In the genomic region with DNA sequence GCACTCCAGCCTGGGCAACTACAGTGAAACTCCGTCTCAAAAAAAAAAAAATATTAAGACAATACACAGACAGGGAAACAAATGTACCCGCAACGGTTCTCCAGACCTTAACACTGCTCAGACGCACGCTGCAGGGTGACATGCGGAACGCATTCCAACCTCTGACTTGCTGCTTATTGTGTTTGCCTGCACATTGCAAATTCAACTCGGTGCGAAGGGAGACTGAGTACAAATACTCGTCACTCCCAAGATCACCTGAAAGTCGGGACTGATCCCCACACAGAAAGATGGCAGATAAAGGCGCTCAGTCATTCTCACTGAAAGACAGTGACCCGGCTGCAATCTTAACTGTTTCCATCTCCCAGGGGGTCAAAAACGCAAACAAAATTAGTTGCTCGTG, we compare ENCODE assay signal across 8 cellular contexts. TPM values are rescaled to one million over a fixed set of nuclear protein-coding genes. Genes with fewer than 3 reads are reported as not detected.
DNase-seq lines count a peak whose midpoint lies in the region; ATAC-seq, FAIRE-seq and TF ChIP-seq lines count a peak whose summit lies in the region.

No MANE protein-coding gene starts in this region.

- H3K27me3 ChIP-seq in keratinocyte (ENCODE audit: control insufficient read depth, extremely low read depth, insufficient read depth, low read length) (no peaks in the 10 kb centered on the region), suprapubic skin (no peaks in the 10 kb centered on the region)

- H3K9me3 ChIP-seq in keratinocyte (ENCODE audit: control insufficient read depth, low read depth, low read length), result no peaks in the 10 kb centered on the region
- H3K9me3 ChIP-seq in suprapubic skin, result no peaks in the 10 kb centered on the region

- H3K27ac ChIP-seq in keratinocyte (ENCODE audit: control insufficient read depth, insufficient read depth, low read length) (peak overlapping the region; percentile 77), suprapubic skin (peak overlapping the region; percentile 87)

- H3K9me1 ChIP-seq in keratinocyte (ENCODE audit: control insufficient read depth, extremely low read depth, insufficient read depth, low read length), result no peaks in the 10 kb centered on the region

- H3K4me1 ChIP-seq in keratinocyte (ENCODE audit: control insufficient read depth, extremely low read depth, insufficient read depth, low read length) (peaks cover 14% of the 10 kb centered on the region), suprapubic skin (peaks cover 44% of the 10 kb centered on the region)

- H4K20me1 ChIP-seq in keratinocyte (ENCODE audit: control insufficient read depth, extremely low read depth, insufficient read depth, low read length), result no peaks in the 10 kb centered on the region

- no peaks in the 10 kb centered on the region for H3K9me3 Mint-ChIP-seq in activated CD4-positive, alpha-beta T cell treated with anti-CD3 and anti-CD28 coated beads for 36 hours (ENCODE audit: low read depth)
- H3K9me3 Mint-ChIP-seq in activated naive CD4-positive, alpha-beta T cell treated with anti-CD3 and anti-CD28 coated beads, Interleukin-2, amount 50 U/mL, for 72 hours, result no peaks in the 10 kb centered on the region

- H3K4me2 ChIP-seq in keratinocyte (ENCODE audit: control insufficient read depth, extremely low read depth, insufficient read depth, low read depth, low read length), result peak overlapping the region; percentile 97

- H3K4me1 Mint-ChIP-seq in activated CD4-positive, alpha-beta T cell treated with anti-CD3 and anti-CD28 coated beads for 36 hours, result peaks cover 25% of the 10 kb centered on the region

- TF ChIP-seq POLR2A in suprapubic skin (IDR thresholded peaks at IDR 0.05), result no peak

- intact Hi-C loops in activated CD4-positive, alpha-beta T cell treated with anti-CD3 and anti-CD28 coated beads for 36 hours (cut with DNase I, micrococcal nuclease), result loop anchor here (1.0 to 2.0 kb wide), 5 partner anchors 19 to 204 kb away; a partner anchor contains a TSS

- peak overlapping the region; percentile 67 to 84 (median 76) for H3K4me3 ChIP-seq in keratinocyte (ENCODE audit: control insufficient read depth in 2 of 3, extremely low read depth in 1 of 3, insufficient read depth in 2 of 3, low read depth in 1 of 3, low read length in 3 of 3)
- H3K4me3 ChIP-seq in suprapubic skin, result peak overlapping the region; percentile 89

- ATAC-seq in activated CD4-positive, alpha-beta T cell treated with anti-CD3 and anti-CD28 coated beads for 36 hours, result no peak
- ATAC-seq in activated naive CD4-positive, alpha-beta T cell treated with anti-CD3 and anti-CD28 coated beads, Interleukin-2, amount 50 U/mL, for 72 hours, result no peak
- ATAC-seq in HG03442 (IDR thresholded peaks at IDR 0.05; ENCODE audit: unreplicated experiment), result no peak

- H2AFZ ChIP-seq in keratinocyte (ENCODE audit: control insufficient read depth, low read length), result peak overlapping the region; percentile 33

- TF ChIP-seq CTCF in keratinocyte (optimal IDR thresholded peaks at IDR 0.05 in 1 of 3, IDR thresholded peaks at IDR 0.05 in 1 of 3, conservative IDR thresholded peaks at IDR 0.05 in 1 of 3; ENCODE audit: extremely low read depth in 1 of 3, insufficient read depth in 2 of 3, low read length in 3 of 3) (no peak), suprapubic skin (IDR thresholded peaks at IDR 0.05) (no peak)

- no peak for TF ChIP-seq EP300 in suprapubic skin (IDR thresholded peaks at IDR 0.05)

- peak overlapping the region; percentile 89 for H3K9ac ChIP-seq in keratinocyte (ENCODE audit: control insufficient read depth, extremely low read depth, insufficient read depth, low read length)

- 25% methylated on average over 15 of the region's 15 CpGs for WGBS in suprapubic skin

- dilution Hi-C loops in keratinocyte (cut with MboI; ENCODE audit: extremely low pct_ligation_motif_present, low sequenced_read_pairs), result no loop called here

- peaks cover 38% of the 10 kb centered on the region for H3K79me2 ChIP-seq in keratinocyte (ENCODE audit: control insufficient read depth, insufficient read depth, low read length)

- H3K4me3 Mint-ChIP-seq in activated CD4-positive, alpha-beta T cell treated with anti-CD3 and anti-CD28 coated beads for 36 hours, result peak overlapping the region; percentile 72

- no peaks in the 10 kb centered on the region for H3K27me3 Mint-ChIP-seq in activated CD4-positive, alpha-beta T cell treated with anti-CD3 and anti-CD28 coated beads for 36 hours

- H3K36me3 ChIP-seq in keratinocyte (ENCODE audit: control insufficient read depth in 2 of 2, extremely low read depth in 1 of 2, insufficient read depth in 2 of 2, low read length in 2 of 2), result no peaks in the 10 kb centered on the region
- no peaks in the 10 kb centered on the region for H3K36me3 ChIP-seq in suprapubic skin

- CTCF ChIA-PET in activated CD4-positive, alpha-beta T cell treated with anti-CD3 and anti-CD28 coated beads for 36 hours (lab: Charles Lee), result no interaction called here

- no peak for FAIRE-seq in keratinocyte (lab: Jason Lieb, UNC)

- DNase-seq in activated CD4-positive, alpha-beta T cell treated with anti-CD3 and anti-CD28 coated beads for 36 hours, result no peak
- no peak for DNase-seq in activated CD4-positive, alpha-beta T cell treated with anti-CD3 and anti-CD28 coated beads, Interleukin-2, amount 50 U/mL, for 4 hours
- DNase-seq in activated naive CD4-positive, alpha-beta T cell treated with anti-CD3 and anti-CD28 coated beads, Interleukin-2, amount 50 U/mL, for 72 hours (ENCODE audit: low spot score in 2 of 2), result no peak
- no peak for DNase-seq in keratinocyte (ENCODE audit: low read depth, low spot score)
- DNase-seq in suprapubic skin (ENCODE audit: low spot score in 2 of 2), result no peak
- DNase-seq in NCI-H1436 (lab: John Stamatoyannopoulos, UW), result no peak
- DNase-seq in DMS79 treated with DMSO at 0.1 percent for 48 hours (lab: John Stamatoyannopoulos, UW), result no peak

- no peaks in the 10 kb centered on the region for H3K36me3 Mint-ChIP-seq in activated CD4-positive, alpha-beta T cell treated with anti-CD3 and anti-CD28 coated beads for 36 hours (ENCODE audit: low read depth)
- no peaks in the 10 kb centered on the region for H3K36me3 Mint-ChIP-seq in activated naive CD4-positive, alpha-beta T cell treated with anti-CD3 and anti-CD28 coated beads, Interleukin-2, amount 50 U/mL, for 72 hours

- no peak overlapping the region for H3K27ac Mint-ChIP-seq in activated CD4-positive, alpha-beta T cell treated with anti-CD3 and anti-CD28 coated beads for 36 hours
- peak overlapping the region; percentile 47 to 66 for H3K27ac Mint-ChIP-seq in activated naive CD4-positive, alpha-beta T cell treated with anti-CD3 and anti-CD28 coated beads, Interleukin-2, amount 50 U/mL, for 72 hours

- POLR2A ChIA-PET in activated CD4-positive, alpha-beta T cell treated with anti-CD3 and anti-CD28 coated beads for 36 hours (lab: Charles Lee), result no interaction called here

RNA-seq across cellular contexts. Expression of a gene that starts 0.8 kb away (rescaled TPM):
- 10 to 100 TPM; 29.9 to 33.7 TPM for total RNA-seq in activated CD4-positive, alpha-beta T cell treated with anti-CD3 and anti-CD28 coated beads for 36 hours
- 100 to 1,000 TPM in 1 of 2 donors, 10 to 100 TPM in 1; 43.2 to 138 TPM for total RNA-seq in activated naive CD4-positive, alpha-beta T cell treated with anti-CD3 and anti-CD28 coated beads, Interleukin-2, amount 50 U/mL, for 72 hours
- polyA plus RNA-seq in keratinocyte, result 13.3 to 26.3 TPM (median 23.3 TPM) in 3 replicates
- polyA plus RNA-seq in keratinocyte (2011; ENCODE audit: low read depth), result 18.1 TPM
- 8.3 and 16.4 TPM in 2 replicates for polyA plus RNA-seq in keratinocyte (2011; cell fraction: cytosol; rRNA removed)
- 97.3 and 129 TPM in 2 replicates for polyA plus RNA-seq in keratinocyte (2011; cell fraction: nucleus; rRNA removed)
- 41.2 and 53.1 TPM in 2 replicates for polyA plus RNA-seq in keratinocyte (2012; ENCODE audit: low replicate concordance)
- 35.4 to 43.0 TPM (median 38.5 TPM) in 3 replicates for polyA minus RNA-seq in keratinocyte
- 25.1 TPM for polyA minus RNA-seq in keratinocyte (2011; cell fraction: cytosol; rRNA and poly(A)+ RNA removed)
- 114 and 126 TPM in 2 replicates for polyA minus RNA-seq in keratinocyte (2011; cell fraction: nucleus; rRNA and poly(A)+ RNA removed)
- 100 to 1,000 TPM in 2 of 4 donors, 10 to 100 TPM in 2; 61.1 to 134 (median 100) TPM for total RNA-seq in suprapubic skin

RNA-seq across cellular contexts. Expression of a gene that starts 14.7 kb away (rescaled TPM):
- total RNA-seq in activated CD4-positive, alpha-beta T cell treated with anti-CD3 and anti-CD28 coated beads for 36 hours, result not detected
- not detected for total RNA-seq in activated naive CD4-positive, alpha-beta T cell treated with anti-CD3 and anti-CD28 coated beads, Interleukin-2, amount 50 U/mL, for 72 hours
- not detected in 3 replicates for polyA plus RNA-seq in keratinocyte
- polyA plus RNA-seq in keratinocyte (2011; ENCODE audit: low read depth), result not detected
- not detected in 2 replicates for polyA plus RNA-seq in keratinocyte (2011; cell fraction: cytosol; rRNA removed)
- polyA plus RNA-seq in keratinocyte (2011; cell fraction: nucleus; rRNA removed), result not detected in 2 replicates
- polyA plus RNA-seq in keratinocyte (2012; ENCODE audit: low replicate concordance), result not detected in 2 replicates
- polyA minus RNA-seq in keratinocyte, result not detected in 3 replicates
- polyA minus RNA-seq in keratinocyte (2011; cell fraction: cytosol; rRNA and poly(A)+ RNA removed), result not detected
- polyA minus RNA-seq in keratinocyte (2011; cell fraction: nucleus; rRNA and poly(A)+ RNA removed), result not detected in 2 replicates
- not detected for total RNA-seq in suprapubic skin

RNA-seq across cellular contexts. Expression of a gene that starts 19.1 kb away (rescaled TPM):
- total RNA-seq in activated CD4-positive, alpha-beta T cell treated with anti-CD3 and anti-CD28 coated beads for 36 hours, result 10 to 100 TPM; 48.1 to 60.0 TPM
- 10 to 100 TPM; 53.4 to 94.9 TPM for total RNA-seq in activated naive CD4-positive, alpha-beta T cell treated with anti-CD3 and anti-CD28 coated beads, Interleukin-2, amount 50 U/mL, for 72 hours
- 7.9 to 11.3 TPM (median 11.3 TPM) in 3 replicates for polyA plus RNA-seq in keratinocyte
- polyA plus RNA-seq in keratinocyte (2011; ENCODE audit: low read depth), result 4.3 TPM
- polyA plus RNA-seq in keratinocyte (2011; cell fraction: cytosol; rRNA removed), result 2.7 and 7.5 TPM in 2 replicates
- 36.3 and 41.6 TPM in 2 replicates for polyA plus RNA-seq in keratinocyte (2011; cell fraction: nucleus; rRNA removed)
- polyA plus RNA-seq in keratinocyte (2012; ENCODE audit: low replicate concordance), result 9.1 and 18.3 TPM in 2 replicates
- polyA minus RNA-seq in keratinocyte, result 4.9 to 14.3 TPM (median 5.1 TPM) in 3 replicates
- 15.3 TPM for polyA minus RNA-seq in keratinocyte (2011; cell fraction: cytosol; rRNA and poly(A)+ RNA removed)
- polyA minus RNA-seq in keratinocyte (2011; cell fraction: nucleus; rRNA and poly(A)+ RNA removed), result 17.3 and 18.2 TPM in 2 replicates
- total RNA-seq in suprapubic skin, result 10 to 100 TPM; 28.1 to 86.1 (median 35.2) TPM

RNA-seq across cellular contexts. Expression of a gene that starts 29.7 kb away (rescaled TPM):
- total RNA-seq in activated CD4-positive, alpha-beta T cell treated with anti-CD3 and anti-CD28 coated beads for 36 hours, result 1 to 10 TPM in 1 of 2 experiments, under 1 TPM in 1; 0.70 to 1.6 TPM
- total RNA-seq in activated naive CD4-positive, alpha-beta T cell treated with anti-CD3 and anti-CD28 coated beads, Interleukin-2, amount 50 U/mL, for 72 hours, result 1 to 10 TPM; 2.6 to 3.6 TPM
- 0.46 to 0.91 TPM in 2 of 3 replicates, not detected in the other for polyA plus RNA-seq in keratinocyte
- 1.1 TPM for polyA plus RNA-seq in keratinocyte (2011; ENCODE audit: low read depth)
- not detected in 2 replicates for polyA plus RNA-seq in keratinocyte (2011; cell fraction: cytosol; rRNA removed)
- polyA plus RNA-seq in keratinocyte (2011; cell fraction: nucleus; rRNA removed), result 1.2 and 1.7 TPM in 2 replicates
- 0.17 and 2.5 TPM in 2 replicates for polyA plus RNA-seq in keratinocyte (2012; ENCODE audit: low replicate concordance)
- not detected in 3 replicates for polyA minus RNA-seq in keratinocyte
- not detected for polyA minus RNA-seq in keratinocyte (2011; cell fraction: cytosol; rRNA and poly(A)+ RNA removed)
- 0.21 and 1.0 TPM in 2 replicates for polyA minus RNA-seq in keratinocyte (2011; cell fraction: nucleus; rRNA and poly(A)+ RNA removed)
- total RNA-seq in suprapubic skin, result 1 to 10 TPM in 1 of 4 donors, under 1 TPM in 2, not detected in 1; 0.34 to 3.5 (median 0.39) TPM

RNA-seq across cellular contexts. Expression of a gene that starts 43.2 kb away (rescaled TPM):
- total RNA-seq in activated CD4-positive, alpha-beta T cell treated with anti-CD3 and anti-CD28 coated beads for 36 hours, result not detected
- total RNA-seq in activated naive CD4-positive, alpha-beta T cell treated with anti-CD3 and anti-CD28 coated beads, Interleukin-2, amount 50 U/mL, for 72 hours, result under 1 TPM in 1 of 2 donors, not detected in 1; 0.27 TPM
- not detected in 3 replicates for polyA plus RNA-seq in keratinocyte
- not detected for polyA plus RNA-seq in keratinocyte (2011; ENCODE audit: low read depth)
- polyA plus RNA-seq in keratinocyte (2011; cell fraction: cytosol; rRNA removed), result not detected in 2 replicates
- not detected in 2 replicates for polyA plus RNA-seq in keratinocyte (2011; cell fraction: nucleus; rRNA removed)
- polyA plus RNA-seq in keratinocyte (2012; ENCODE audit: low replicate concordance), result not detected in 2 replicates
- not detected in 3 replicates for polyA minus RNA-seq in keratinocyte
- polyA minus RNA-seq in keratinocyte (2011; cell fraction: cytosol; rRNA and poly(A)+ RNA removed), result not detected
- polyA minus RNA-seq in keratinocyte (2011; cell fraction: nucleus; rRNA and poly(A)+ RNA removed), result not detected in 2 replicates
- 1 to 10 TPM in 1 of 4 donors, not detected in 3; 1.3 TPM for total RNA-seq in suprapubic skin
